ENCODE assay signal across 1 cellular context in the genomic region with DNA sequence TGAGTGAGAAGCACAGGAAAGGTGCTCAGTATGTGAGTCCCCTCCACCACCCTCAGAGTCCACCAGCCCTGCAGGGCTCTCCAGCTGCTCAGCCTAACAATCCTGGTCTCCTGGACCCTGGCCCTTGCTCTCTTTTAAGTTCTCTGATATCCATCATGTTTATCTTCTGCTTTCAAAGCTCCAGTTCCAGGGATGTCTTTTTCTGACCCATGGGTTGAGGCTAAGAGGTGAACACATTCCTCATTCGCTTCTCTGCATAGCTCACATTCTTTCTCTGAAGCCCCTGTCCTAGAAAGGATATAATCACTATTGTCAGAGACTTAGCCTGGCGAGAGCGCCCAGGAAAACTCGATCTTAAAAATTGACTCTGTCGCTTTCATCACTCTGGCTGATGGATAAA.
TF ChIP-seq lines count a peak whose summit lies in the region.

No MANE protein-coding gene starts in this region.

TF ChIP-seq in HepG2, 621 proteins besides CTCF, POLR2A, EP300 and RAD21 (continues in another document):
- peak; percentile 70; the same call in 1 of the 2 replicates for TF ChIP-seq PAXIP1 (CRISPR knock-in tag; conservative IDR thresholded peaks at IDR 0.05)
- peak; percentile 59 for TF ChIP-seq SOX5 (CRISPR knock-in tag; IDR thresholded peaks at IDR 0.05; ENCODE audit: borderline replicate concordance)
- TF ChIP-seq RARA (CRISPR knock-in tag; IDR thresholded peaks at IDR 0.05), result peak; percentile 50; the same call in 1 of the 2 replicates
- TF ChIP-seq, protein P1, sequence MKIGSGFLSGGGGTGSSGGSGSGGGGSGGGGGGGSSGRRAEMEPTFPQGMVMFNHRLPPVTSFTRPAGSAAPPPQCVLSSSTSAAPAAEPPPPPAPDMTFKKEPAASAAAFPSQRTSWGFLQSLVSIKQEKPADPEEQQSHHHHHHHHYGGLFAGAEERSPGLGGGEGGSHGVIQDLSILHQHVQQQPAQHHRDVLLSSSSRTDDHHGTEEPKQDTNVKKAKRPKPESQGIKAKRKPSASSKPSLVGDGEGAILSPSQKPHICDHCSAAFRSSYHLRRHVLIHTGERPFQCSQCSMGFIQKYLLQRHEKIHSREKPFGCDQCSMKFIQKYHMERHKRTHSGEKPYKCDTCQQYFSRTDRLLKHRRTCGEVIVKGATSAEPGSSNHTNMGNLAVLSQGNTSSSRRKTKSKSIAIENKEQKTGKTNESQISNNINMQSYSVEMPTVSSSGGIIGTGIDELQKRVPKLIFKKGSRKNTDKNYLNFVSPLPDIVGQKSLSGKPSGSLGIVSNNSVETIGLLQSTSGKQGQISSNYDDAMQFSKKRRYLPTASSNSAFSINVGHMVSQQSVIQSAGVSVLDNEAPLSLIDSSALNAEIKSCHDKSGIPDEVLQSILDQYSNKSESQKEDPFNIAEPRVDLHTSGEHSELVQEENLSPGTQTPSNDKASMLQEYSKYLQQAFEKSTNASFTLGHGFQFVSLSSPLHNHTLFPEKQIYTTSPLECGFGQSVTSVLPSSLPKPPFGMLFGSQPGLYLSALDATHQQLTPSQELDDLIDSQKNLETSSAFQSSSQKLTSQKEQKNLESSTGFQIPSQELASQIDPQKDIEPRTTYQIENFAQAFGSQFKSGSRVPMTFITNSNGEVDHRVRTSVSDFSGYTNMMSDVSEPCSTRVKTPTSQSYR (CRISPR knock-in tag; IDR thresholded peaks at IDR 0.05; ENCODE audit: borderline replicate concordance), result peak; percentile 23; the same call in 1 of the 2 replicates
- TF ChIP-seq ZNF614 (CRISPR knock-in tag; IDR thresholded peaks at IDR 0.05; ENCODE audit: borderline replicate concordance), result peak; percentile 48; the same call in 1 of the 2 replicates
- peak; percentile 47; the same call in 1 of the 2 replicates for TF ChIP-seq MED1 (CRISPR knock-in tag; IDR thresholded peaks at IDR 0.05)
- TF ChIP-seq FOXO1 (CRISPR knock-in tag; IDR thresholded peaks at IDR 0.05), result peak; percentile 30; the same call in 1 of the 2 replicates
- 0 out of 2 replicates have a peak, but pooled peaks have one; percentile 36 for TF ChIP-seq KDM6A (CRISPR knock-in tag; IDR thresholded peaks at IDR 0.05; ENCODE audit: low read depth)
- TF ChIP-seq RXRB (CRISPR knock-in tag; IDR thresholded peaks at IDR 0.05; ENCODE audit: borderline replicate concordance), result peak; percentile 52; the same call in 1 of the 2 replicates
- TF ChIP-seq ZNF263 (CRISPR knock-in tag; IDR thresholded peaks at IDR 0.05), result 0 out of 2 replicates have a peak, but pooled peaks have one; percentile 24
- TF ChIP-seq MAZ (IDR thresholded peaks at IDR 0.05; ENCODE audit: borderline replicate concordance, low read depth, low read length), result no peak
- no peak for TF ChIP-seq MAZ (CRISPR knock-in tag; IDR thresholded peaks at IDR 0.05; ENCODE audit: low read depth)
- peak; percentile 65 for TF ChIP-seq TCF7 (IDR thresholded peaks at IDR 0.05; ENCODE audit: low read depth)
- TF ChIP-seq FOXJ3 (CRISPR knock-in tag; IDR thresholded peaks at IDR 0.05; ENCODE audit: borderline replicate concordance), result peak; percentile 51; the same call in 1 of the 2 replicates
- TF ChIP-seq, protein P2, sequence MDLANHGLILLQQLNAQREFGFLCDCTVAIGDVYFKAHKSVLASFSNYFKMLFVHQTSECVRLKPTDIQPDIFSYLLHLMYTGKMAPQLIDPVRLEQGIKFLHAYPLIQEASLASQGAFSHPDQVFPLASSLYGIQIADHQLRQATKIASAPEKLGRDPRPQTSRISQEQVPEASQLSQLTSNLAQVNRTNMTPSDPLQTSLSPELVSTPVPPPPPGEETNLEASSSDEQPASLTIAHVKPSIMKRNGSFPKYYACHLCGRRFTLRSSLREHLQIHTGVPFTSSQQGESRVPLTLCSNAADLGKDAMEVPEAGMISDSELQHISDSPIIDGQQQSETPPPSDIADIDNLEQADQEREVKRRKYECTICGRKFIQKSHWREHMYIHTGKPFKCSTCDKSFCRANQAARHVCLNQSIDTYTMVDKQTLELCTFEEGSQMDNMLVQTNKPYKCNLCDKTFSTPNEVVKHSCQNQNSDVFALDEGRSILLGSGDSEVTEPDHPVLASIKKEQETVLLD (CRISPR knock-in tag; IDR thresholded peaks at IDR 0.05; ENCODE audit: low read depth), result no peak
- TF ChIP-seq, protein P3, sequence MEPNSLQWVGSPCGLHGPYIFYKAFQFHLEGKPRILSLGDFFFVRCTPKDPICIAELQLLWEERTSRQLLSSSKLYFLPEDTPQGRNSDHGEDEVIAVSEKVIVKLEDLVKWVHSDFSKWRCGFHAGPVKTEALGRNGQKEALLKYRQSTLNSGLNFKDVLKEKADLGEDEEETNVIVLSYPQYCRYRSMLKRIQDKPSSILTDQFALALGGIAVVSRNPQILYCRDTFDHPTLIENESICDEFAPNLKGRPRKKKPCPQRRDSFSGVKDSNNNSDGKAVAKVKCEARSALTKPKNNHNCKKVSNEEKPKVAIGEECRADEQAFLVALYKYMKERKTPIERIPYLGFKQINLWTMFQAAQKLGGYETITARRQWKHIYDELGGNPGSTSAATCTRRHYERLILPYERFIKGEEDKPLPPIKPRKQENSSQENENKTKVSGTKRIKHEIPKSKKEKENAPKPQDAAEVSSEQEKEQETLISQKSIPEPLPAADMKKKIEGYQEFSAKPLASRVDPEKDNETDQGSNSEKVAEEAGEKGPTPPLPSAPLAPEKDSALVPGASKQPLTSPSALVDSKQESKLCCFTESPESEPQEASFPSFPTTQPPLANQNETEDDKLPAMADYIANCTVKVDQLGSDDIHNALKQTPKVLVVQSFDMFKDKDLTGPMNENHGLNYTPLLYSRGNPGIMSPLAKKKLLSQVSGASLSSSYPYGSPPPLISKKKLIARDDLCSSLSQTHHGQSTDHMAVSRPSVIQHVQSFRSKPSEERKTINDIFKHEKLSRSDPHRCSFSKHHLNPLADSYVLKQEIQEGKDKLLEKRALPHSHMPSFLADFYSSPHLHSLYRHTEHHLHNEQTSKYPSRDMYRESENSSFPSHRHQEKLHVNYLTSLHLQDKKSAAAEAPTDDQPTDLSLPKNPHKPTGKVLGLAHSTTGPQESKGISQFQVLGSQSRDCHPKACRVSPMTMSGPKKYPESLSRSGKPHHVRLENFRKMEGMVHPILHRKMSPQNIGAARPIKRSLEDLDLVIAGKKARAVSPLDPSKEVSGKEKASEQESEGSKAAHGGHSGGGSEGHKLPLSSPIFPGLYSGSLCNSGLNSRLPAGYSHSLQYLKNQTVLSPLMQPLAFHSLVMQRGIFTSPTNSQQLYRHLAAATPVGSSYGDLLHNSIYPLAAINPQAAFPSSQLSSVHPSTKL (CRISPR knock-in tag; IDR thresholded peaks at IDR 0.05), result 0 out of 2 replicates have a peak, but pooled peaks have one; percentile 32
- no peak for TF ChIP-seq ATF6 (CRISPR knock-in tag; conservative IDR thresholded peaks at IDR 0.05)
- TF ChIP-seq NR2F6 (IDR thresholded peaks at IDR 0.05), result 0 out of 2 replicates have a peak, but pooled peaks have one; percentile 35
- TF ChIP-seq NR2F6 (CRISPR knock-in tag; IDR thresholded peaks at IDR 0.05), result peak; percentile 33; the same call in 1 of the 2 replicates
- peak; percentile 24; the same call in 1 of the 2 replicates for TF ChIP-seq FOXA3 (CRISPR knock-in tag; IDR thresholded peaks at IDR 0.05)
- TF ChIP-seq BCL6 (CRISPR knock-in tag; IDR thresholded peaks at IDR 0.05), result peak; percentile 92
- TF ChIP-seq PITX1 (CRISPR knock-in tag; IDR thresholded peaks at IDR 0.05), result peak; percentile 9; the same call in 1 of the 2 replicates
- TF ChIP-seq HNF4A (CRISPR knock-in tag; IDR thresholded peaks at IDR 0.05), result peak; percentile 81
- no peak for TF ChIP-seq LCORL (IDR thresholded peaks at IDR 0.05)
- peak; percentile 62; the same call in 1 of the 2 replicates for TF ChIP-seq LCORL (CRISPR knock-in tag; IDR thresholded peaks at IDR 0.05)
- TF ChIP-seq, protein P4, sequence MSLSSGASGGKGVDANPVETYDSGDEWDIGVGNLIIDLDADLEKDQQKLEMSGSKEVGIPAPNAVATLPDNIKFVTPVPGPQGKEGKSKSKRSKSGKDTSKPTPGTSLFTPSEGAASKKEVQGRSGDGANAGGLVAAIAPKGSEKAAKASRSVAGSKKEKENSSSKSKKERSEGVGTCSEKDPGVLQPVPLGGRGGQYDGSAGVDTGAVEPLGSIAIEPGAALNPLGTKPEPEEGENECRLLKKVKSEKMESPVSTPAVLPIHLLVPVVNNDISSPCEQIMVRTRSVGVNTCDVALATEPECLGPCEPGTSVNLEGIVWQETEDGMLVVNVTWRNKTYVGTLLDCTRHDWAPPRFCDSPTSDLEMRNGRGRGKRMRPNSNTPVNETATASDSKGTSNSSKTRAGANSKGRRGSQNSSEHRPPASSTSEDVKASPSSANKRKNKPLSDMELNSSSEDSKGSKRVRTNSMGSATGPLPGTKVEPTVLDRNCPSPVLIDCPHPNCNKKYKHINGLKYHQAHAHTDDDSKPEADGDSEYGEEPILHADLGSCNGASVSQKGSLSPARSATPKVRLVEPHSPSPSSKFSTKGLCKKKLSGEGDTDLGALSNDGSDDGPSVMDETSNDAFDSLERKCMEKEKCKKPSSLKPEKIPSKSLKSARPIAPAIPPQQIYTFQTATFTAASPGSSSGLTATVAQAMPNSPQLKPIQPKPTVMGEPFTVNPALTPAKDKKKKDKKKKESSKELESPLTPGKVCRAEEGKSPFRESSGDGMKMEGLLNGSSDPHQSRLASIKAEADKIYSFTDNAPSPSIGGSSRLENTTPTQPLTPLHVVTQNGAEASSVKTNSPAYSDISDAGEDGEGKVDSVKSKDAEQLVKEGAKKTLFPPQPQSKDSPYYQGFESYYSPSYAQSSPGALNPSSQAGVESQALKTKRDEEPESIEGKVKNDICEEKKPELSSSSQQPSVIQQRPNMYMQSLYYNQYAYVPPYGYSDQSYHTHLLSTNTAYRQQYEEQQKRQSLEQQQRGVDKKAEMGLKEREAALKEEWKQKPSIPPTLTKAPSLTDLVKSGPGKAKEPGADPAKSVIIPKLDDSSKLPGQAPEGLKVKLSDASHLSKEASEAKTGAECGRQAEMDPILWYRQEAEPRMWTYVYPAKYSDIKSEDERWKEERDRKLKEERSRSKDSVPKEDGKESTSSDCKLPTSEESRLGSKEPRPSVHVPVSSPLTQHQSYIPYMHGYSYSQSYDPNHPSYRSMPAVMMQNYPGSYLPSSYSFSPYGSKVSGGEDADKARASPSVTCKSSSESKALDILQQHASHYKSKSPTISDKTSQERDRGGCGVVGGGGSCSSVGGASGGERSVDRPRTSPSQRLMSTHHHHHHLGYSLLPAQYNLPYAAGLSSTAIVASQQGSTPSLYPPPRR (CRISPR knock-in tag; IDR thresholded peaks at IDR 0.05; ENCODE audit: borderline replicate concordance), result 0 out of 2 replicates have a peak, but pooled peaks have one; percentile 36
- no peak for TF ChIP-seq E2F1 (CRISPR knock-in tag; IDR thresholded peaks at IDR 0.05)
- TF ChIP-seq ZIK1 (CRISPR knock-in tag; IDR thresholded peaks at IDR 0.05; ENCODE audit: borderline replicate concordance, low read depth), result no peak
- peak; percentile 16; the same call in 1 of the 2 replicates for TF ChIP-seq NCOA2 (CRISPR knock-in tag; IDR thresholded peaks at IDR 0.05)
- 0 out of 2 replicates have a peak, but pooled peaks have one; percentile 6 for TF ChIP-seq FOXC1 (CRISPR knock-in tag; IDR thresholded peaks at IDR 0.05; ENCODE audit: borderline replicate concordance)
